ENCODE assay signal across 2 cellular contexts in the genomic region with DNA sequence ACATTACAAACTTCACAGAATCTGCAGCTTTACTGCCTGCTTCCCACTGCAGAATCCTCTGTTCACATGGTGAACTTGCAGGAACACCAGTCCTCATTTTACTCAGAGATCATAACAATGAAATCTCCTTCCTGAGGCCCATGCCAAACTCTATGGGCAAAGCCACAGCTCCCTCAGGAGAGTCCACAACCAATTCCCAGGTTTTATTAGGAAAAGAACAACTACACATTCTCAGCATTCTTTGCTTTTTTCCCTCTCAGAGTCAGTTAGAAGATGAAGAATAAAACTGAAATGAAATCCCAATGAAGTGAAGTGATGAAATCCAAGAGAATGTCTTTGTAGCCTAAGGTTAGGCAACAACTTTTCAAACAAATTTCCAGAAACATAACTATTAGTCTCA.
TF ChIP-seq lines count a peak whose summit lies in the region.

No MANE protein-coding gene starts in this region.

TF ChIP-seq in SK-N-SH, 30 proteins besides CTCF, POLR2A, EP300 and RAD21 (continued from another document):
- TF ChIP-seq, protein P1, sequence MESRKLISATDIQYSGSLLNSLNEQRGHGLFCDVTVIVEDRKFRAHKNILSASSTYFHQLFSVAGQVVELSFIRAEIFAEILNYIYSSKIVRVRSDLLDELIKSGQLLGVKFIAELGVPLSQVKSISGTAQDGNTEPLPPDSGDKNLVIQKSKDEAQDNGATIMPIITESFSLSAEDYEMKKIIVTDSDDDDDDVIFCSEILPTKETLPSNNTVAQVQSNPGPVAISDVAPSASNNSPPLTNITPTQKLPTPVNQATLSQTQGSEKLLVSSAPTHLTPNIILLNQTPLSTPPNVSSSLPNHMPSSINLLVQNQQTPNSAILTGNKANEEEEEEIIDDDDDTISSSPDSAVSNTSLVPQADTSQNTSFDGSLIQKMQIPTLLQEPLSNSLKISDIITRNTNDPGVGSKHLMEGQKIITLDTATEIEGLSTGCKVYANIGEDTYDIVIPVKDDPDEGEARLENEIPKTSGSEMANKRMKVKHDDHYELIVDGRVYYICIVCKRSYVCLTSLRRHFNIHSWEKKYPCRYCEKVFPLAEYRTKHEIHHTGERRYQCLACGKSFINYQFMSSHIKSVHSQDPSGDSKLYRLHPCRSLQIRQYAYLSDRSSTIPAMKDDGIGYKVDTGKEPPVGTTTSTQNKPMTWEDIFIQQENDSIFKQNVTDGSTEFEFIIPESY (IDR thresholded peaks at IDR 0.05; ENCODE audit: borderline replicate concordance, low read depth): no peak
- no peak for TF ChIP-seq JUND (IDR thresholded peaks at IDR 0.05)

TF ChIP-seq in SK-N-SH treated with all-trans-retinoic acid at 6 μM for 48 hours, 23 proteins besides CTCF, POLR2A, EP300 and RAD21 (continued from another document):
- TF ChIP-seq CREB5 (CRISPR knock-in tag; IDR thresholded peaks at IDR 0.05; ENCODE audit: low read depth): no peak
- TF ChIP-seq PPARA (CRISPR knock-in tag; IDR thresholded peaks at IDR 0.05; ENCODE audit: borderline replicate concordance): no peak
- no peak for TF ChIP-seq CSRNP3 (CRISPR knock-in tag; IDR thresholded peaks at IDR 0.05)
- TF ChIP-seq GLIS3 (CRISPR knock-in tag; IDR thresholded peaks at IDR 0.05): no peak
- no peak for TF ChIP-seq ESRRG (CRISPR knock-in tag; IDR thresholded peaks at IDR 0.05)
